ENCODE assay signal across 25 cellular contexts in the genomic region with DNA sequence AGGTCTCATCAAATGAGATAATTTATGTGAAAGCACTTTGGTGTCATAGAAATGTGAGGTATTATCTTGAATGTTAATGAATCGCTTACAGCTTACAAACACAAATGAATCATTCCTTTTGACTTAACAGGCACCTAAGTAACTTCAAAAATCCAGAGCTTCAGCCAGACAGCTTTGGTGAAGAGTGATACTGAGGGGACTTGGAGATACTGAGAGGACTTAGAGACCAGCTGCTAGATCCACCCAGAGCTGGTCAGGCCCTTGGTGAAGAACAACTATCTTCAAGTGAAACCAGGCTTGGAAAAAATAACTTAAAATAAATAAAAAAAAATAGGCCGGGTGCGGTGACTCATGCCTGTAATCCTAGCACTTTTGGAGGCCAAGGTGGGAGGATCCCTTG. TPM values are rescaled to one million over a fixed set of nuclear protein-coding genes. Genes with fewer than 3 reads are reported as not detected.
A peak's percentile ranks its signal among the peaks of the same experiment; 100 is the strongest.
DNase-seq lines count a peak whose midpoint lies in the region; ATAC-seq and TF ChIP-seq lines count a peak whose summit lies in the region.
"Had no signal": no experiment of that assay in that cellular context is flagged by ENCODE, and none has a peak within 500 bp of the region (broad histone marks: within the 10 kb centered on the region; RNA-seq: fewer than 3 reads in every experiment).

No MANE protein-coding gene starts in this region.

- no peak overlapping the region for H3K27ac Mint-ChIP-seq in activated CD8-positive, alpha-beta T cell treated with anti-CD3 and anti-CD28 coated beads, Interleukin-2, amount 10 ng/mL, durations not matched to agents 7 days and 5 days
- H3K27ac Mint-ChIP-seq: activated CD8-positive, alpha-beta memory T cell treated with anti-CD3 and anti-CD28 coated beads, Interleukin-2, amount 10 ng/mL, durations not matched to agents 7 days and 5 days had no signal

- DNase-seq in DMS53 (lab: John Stamatoyannopoulos, UW) = peak; percentile 56
- DNase-seq in DMS53 treated with DMSO at 0.1 percent for 48 hours (lab: John Stamatoyannopoulos, UW; ENCODE audit: unreplicated experiment) = no peak
- peak; percentile 63 for DNase-seq in astrocyte of the hippocampus (ENCODE audit: low read depth, low spot score)
- DNase-seq in fibroblast of the aortic adventitia (ENCODE audit: low read depth) = peak; percentile 12
- DNase-seq in stomach = no peak
- DNase-seq in NCI-H2171 treated with DMSO at 0.1 percent for 48 hours (lab: John Stamatoyannopoulos, UW) = no peak
- no peak for DNase-seq in activated CD8-positive, alpha-beta T cell treated with anti-CD3 and anti-CD28 coated beads, Interleukin-2, amount 10 ng/mL, durations not matched to agents 7 days and 5 days
- DNase-seq: activated CD4-positive, alpha-beta T cell treated with anti-CD3 and anti-CD28 coated beads for 1 hour; activated CD8-positive, alpha-beta memory T cell treated with anti-CD3 and anti-CD28 coated beads, Interleukin-2, amount 10 ng/mL, durations not matched to agents 7 days and 5 days; Caco-2; effector memory CD4-positive, alpha-beta T cell; foreskin melanocyte; NCI-H187 treated with DMSO at 0.1 percent for 48 hours; NCI-H446 treated with DMSO at 0.1 percent for 48 hours; NK-92 treated with Interleukin-12 subunit alpha and Interleukin-12 subunit beta, amount 100 ng/mL, for 24 hours; RPMI8226; small intestine; stimulated activated CD4-positive, alpha-beta T cell treated with anti-CD3 and anti-CD28 coated beads, Interleukin-4, amount 100 ng/mL, for 4 hours; T1000 had no signal

- H3K9me3 ChIP-seq in stomach = no peaks in the 10 kb centered on the region
- H3K9me3 ChIP-seq: Caco-2 had no signal

- H3K36me3 ChIP-seq in stomach = peaks cover 0 to 23% (median 12%) of the 10 kb centered on the region in 4 donors

- no peak overlapping the region for H3K4me3 Mint-ChIP-seq in activated CD8-positive, alpha-beta T cell treated with anti-CD3 and anti-CD28 coated beads, Interleukin-2, amount 10 ng/mL, durations not matched to agents 7 days and 5 days
- H3K4me3 Mint-ChIP-seq: activated CD8-positive, alpha-beta memory T cell treated with anti-CD3 and anti-CD28 coated beads, Interleukin-2, amount 10 ng/mL, durations not matched to agents 7 days and 5 days; central memory CD8-positive, alpha-beta T cell; neural crest cell had no signal

- no peaks in the 10 kb centered on the region for H3K9me3 Mint-ChIP-seq in activated CD8-positive, alpha-beta T cell treated with anti-CD3 and anti-CD28 coated beads, Interleukin-2, amount 10 ng/mL, durations not matched to agents 7 days and 5 days (ENCODE audit: insufficient read depth)
- H3K9me3 Mint-ChIP-seq: central memory CD8-positive, alpha-beta T cell; neural crest cell had no signal

- intact Hi-C loops in stomach (cut with DNase I; ENCODE audit: low total_unique reads) = no loop called here

- ATAC-seq in HG02678 (IDR thresholded peaks at IDR 0.05; ENCODE audit: unreplicated experiment) = no peak
- no peak for ATAC-seq in activated CD8-positive, alpha-beta T cell treated with anti-CD3 and anti-CD28 coated beads, Interleukin-2, amount 10 ng/mL, durations not matched to agents 7 days and 5 days
- ATAC-seq: activated CD8-positive, alpha-beta memory T cell treated with anti-CD3 and anti-CD28 coated beads, Interleukin-2, amount 10 ng/mL, durations not matched to agents 7 days and 5 days; left lobe of liver had no signal

- H3K4me1 ChIP-seq in stomach = peaks cover 25 to 87% (median 69%) of the 10 kb centered on the region in 4 donors

- H3K4me1 Mint-ChIP-seq in activated CD8-positive, alpha-beta T cell treated with anti-CD3 and anti-CD28 coated beads, Interleukin-2, amount 10 ng/mL, durations not matched to agents 7 days and 5 days (ENCODE audit: low read depth) = peaks cover 28% of the 10 kb centered on the region

- no peaks in the 10 kb centered on the region for H3K27me3 Mint-ChIP-seq in activated CD8-positive, alpha-beta T cell treated with anti-CD3 and anti-CD28 coated beads, Interleukin-2, amount 10 ng/mL, durations not matched to agents 7 days and 5 days (ENCODE audit: low read depth)
- H3K27me3 Mint-ChIP-seq: activated CD8-positive, alpha-beta memory T cell treated with anti-CD3 and anti-CD28 coated beads, Interleukin-2, amount 10 ng/mL, durations not matched to agents 7 days and 5 days; central memory CD8-positive, alpha-beta T cell; progenitor cell of endocrine pancreas had no signal

- POLR2A ChIA-PET in activated CD8-positive, alpha-beta T cell treated with anti-CD3 and anti-CD28 coated beads, Interleukin-2, amount 10 ng/mL, durations not matched to agents 7 days and 5 days (lab: Charles Lee) = no interaction called here

- no peaks in the 10 kb centered on the region for H3K27me3 ChIP-seq in stomach

- CTCF ChIA-PET in activated CD8-positive, alpha-beta T cell treated with anti-CD3 and anti-CD28 coated beads, Interleukin-2, amount 10 ng/mL, durations not matched to agents 7 days and 5 days (lab: Charles Lee) = interaction anchor here (2.6 kb wide), 1 partner anchor 8 kb away, joined by 11 read pairs; no protein-coding TSS in a partner anchor

- 52 to 68% (median 66%) methylated on average over 3 of the region's 3 CpGs for WGBS in stomach, 5 donors

- TF ChIP-seq POLR2A in stomach (IDR thresholded peaks at IDR 0.05) = no peak

- no peak for TF ChIP-seq EP300 in stomach (IDR thresholded peaks at IDR 0.05)

- TF ChIP-seq CTCF in fibroblast of the aortic adventitia (IDR thresholded peaks at IDR 0.05; ENCODE audit: insufficient read depth, low read length) (no peak), stomach (IDR thresholded peaks at IDR 0.05) (no peak)

- H3K4me3 ChIP-seq in fibroblast of the aortic adventitia (ENCODE audit: low read depth, low read length) (no peak overlapping the region), stomach (no peak overlapping the region)

- peaks cover 6% of the 10 kb centered on the region for H3K36me3 Mint-ChIP-seq in activated CD8-positive, alpha-beta T cell treated with anti-CD3 and anti-CD28 coated beads, Interleukin-2, amount 10 ng/mL, durations not matched to agents 7 days and 5 days (ENCODE audit: low read depth)

- H3K27ac ChIP-seq in stomach = peak overlapping the region in 4 of 5 donors; percentile 12 to 92 (median 38)
- H3K27ac ChIP-seq: 22Rv1 had no signal

RNA-seq across cellular contexts. Expression of a gene that starts 16.2 kb away (rescaled TPM):
- 13.0 and 24.9 TPM in 2 replicates for total RNA-seq in fibroblast of the aortic adventitia (ENCODE audit: low replicate concordance)
- total RNA-seq in stomach = 10 to 100 TPM; 10.3 to 29.2 (median 18.7) TPM
- 10 to 100 TPM; 14.4 to 31.0 (median 28.3) TPM for polyA plus RNA-seq in stomach
- 10 to 100 TPM; 29.4 to 35.6 TPM for total RNA-seq in activated CD8-positive, alpha-beta T cell treated with anti-CD3 and anti-CD28 coated beads, Interleukin-2, amount 10 ng/mL, durations not matched to agents 7 days and 5 days

RNA-seq across cellular contexts. Expression of a gene that starts 16.6 kb away (rescaled TPM):
- 21.6 and 33.5 TPM in 2 replicates for total RNA-seq in fibroblast of the aortic adventitia (ENCODE audit: low replicate concordance)
- total RNA-seq in stomach = 10 to 100 TPM; 11.0 to 64.2 (median 22.9) TPM
- polyA plus RNA-seq in stomach = 10 to 100 TPM; 33.6 to 66.7 (median 53.9) TPM
- 10 to 100 TPM; 42.9 to 47.2 TPM for total RNA-seq in activated CD8-positive, alpha-beta T cell treated with anti-CD3 and anti-CD28 coated beads, Interleukin-2, amount 10 ng/mL, durations not matched to agents 7 days and 5 days

RNA-seq across cellular contexts. Expression of a gene that starts 20.9 kb away (rescaled TPM):
- total RNA-seq in fibroblast of the aortic adventitia (ENCODE audit: low replicate concordance) = 0.18 and 0.57 TPM in 2 replicates
- total RNA-seq in stomach = 10 to 100 TPM in 1 of 5 donors, not detected in 4; 39.3 TPM
- polyA plus RNA-seq in stomach = 1 to 10 TPM in 1 of 3 donors, under 1 TPM in 2; 0.25 to 4.5 (median 0.31) TPM
- total RNA-seq in activated CD8-positive, alpha-beta T cell treated with anti-CD3 and anti-CD28 coated beads, Interleukin-2, amount 10 ng/mL, durations not matched to agents 7 days and 5 days = 1 to 10 TPM; 1.1 to 1.2 TPM

RNA-seq across cellular contexts. Expression of a gene that starts 26.9 kb away (rescaled TPM):
- total RNA-seq in fibroblast of the aortic adventitia (ENCODE audit: low replicate concordance) = 0.82 and 2.0 TPM in 2 replicates
- total RNA-seq in stomach = 10 to 100 TPM in 2 of 5 donors, 1 to 10 TPM in 1, not detected in 2; 1.3 to 13.6 (median 11.7) TPM
- polyA plus RNA-seq in stomach = 10 to 100 TPM; 21.4 to 37.4 (median 29.3) TPM
- 10 to 100 TPM; 50.6 to 50.8 TPM for total RNA-seq in activated CD8-positive, alpha-beta T cell treated with anti-CD3 and anti-CD28 coated beads, Interleukin-2, amount 10 ng/mL, durations not matched to agents 7 days and 5 days

RNA-seq across cellular contexts. Expression of a gene that starts 35.7 kb away (rescaled TPM):
- total RNA-seq in fibroblast of the aortic adventitia (ENCODE audit: low replicate concordance) (18.0 and 54.0 TPM in 2 replicates), stomach (10 to 100 TPM in 4 of 5 donors, not detected in 1; 25.2 to 63.8 (median 48.2) TPM)
- polyA plus RNA-seq in stomach = 10 to 100 TPM; 12.6 to 21.2 (median 15.0) TPM
- total RNA-seq in activated CD8-positive, alpha-beta T cell treated with anti-CD3 and anti-CD28 coated beads, Interleukin-2, amount 10 ng/mL, durations not matched to agents 7 days and 5 days = 10 to 100 TPM; 34.0 to 35.1 TPM

Comparison
In these comparisons a context has a peak if more than half of its experiments do, and no peak if none do; other contexts are left out.
1. DNase-seq: peak in DMS53 (single experiment), astrocyte of the hippocampus (single experiment) and fibroblast of the aortic adventitia (single experiment); none in DMS53 treated with DMSO at 0.1 percent for 48 hours (single experiment), stomach (single experiment), NCI-H2171 treated with DMSO at 0.1 percent for 48 hours (single experiment) and activated CD8-positive, alpha-beta T cell treated with anti-CD3 and anti-CD28 coated beads, Interleukin-2, amount 10 ng/mL, durations not matched to agents 7 days and 5 days (single experiment).